Comparison of ENCODE assay signal across 26 cellular contexts in genomic region chr11:72775288-72776110, GRCh38. TPM values are rescaled to one million over a fixed set of nuclear protein-coding genes. Genes with fewer than 3 reads are reported as not detected.
A peak's percentile ranks its signal among the peaks of the same experiment; 100 is the strongest.
DNase-seq lines count a peak whose midpoint lies in the region; ATAC-seq, FAIRE-seq and TF ChIP-seq lines count a peak whose summit lies in the region.
"Had no signal": no experiment of that assay in that cellular context is flagged by ENCODE, and none has a peak within 500 bp of the region (broad histone marks: within the 10 kb centered on the region; RNA-seq: fewer than 3 reads in every experiment).

No MANE protein-coding gene starts in this region.

- no peak for TF ChIP-seq RAD21 in K562 (CRISPR knock-in tag; conservative IDR thresholded peaks at IDR 0.05 in 1 of 2, IDR thresholded peaks at IDR 0.05 in 1 of 2)

- peaks cover 21 to 46% (median 34%) of the 10 kb centered on the region in 3 donors for H3K4me1 Mint-ChIP-seq in CD8-positive, alpha-beta memory T cell
- peaks cover 52% of the 10 kb centered on the region for H3K4me1 Mint-ChIP-seq in progenitor cell of endocrine pancreas (ENCODE audit: low read depth)

- WGBS in K562 (ENCODE audit: insufficient coverage, low coverage, missing lambda C conversion rate): 81% methylated on average over 7 of the region's 7 CpGs
- 87% methylated on average over 4 of the region's 7 CpGs for WGBS in right lobe of liver (ENCODE audit: insufficient coverage, low coverage, low lambda C conversion rate, missing lambda C conversion rate)

- TF ChIP-seq POLR2A in K562 (conservative IDR thresholded peaks at IDR 0.05) (no peak), right lobe of liver (IDR thresholded peaks at IDR 0.05) (no peak)

- ATAC-seq in K562 (no peak), right lobe of liver (no peak)
- ATAC-seq: activated CD8-positive, alpha-beta T cell treated with anti-CD3 and anti-CD28 coated beads for 36 hours; lower lobe of right lung; mucosa of descending colon; psoas muscle had no signal

- H3K27ac ChIP-seq in CD8-positive, alpha-beta memory T cell (ENCODE audit: low read depth, low read length): peak overlapping the region; percentile 79
- H3K27ac ChIP-seq in K562 (ENCODE audit: extremely low read depth, low read depth, low read length) (peak overlapping the region; percentile 94), right lobe of liver (peak overlapping the region; percentile 62 to 80 (median 74))
- H3K27ac ChIP-seq: epithelial cell of prostate, lower lobe of right lung, psoas muscle had no signal

- no peaks in the 10 kb centered on the region for H3K27me3 ChIP-seq in CD8-positive, alpha-beta memory T cell (ENCODE audit: insufficient read depth, low read length, poor library complexity, severe bottlenecking)
- H3K27me3 ChIP-seq in K562 (ENCODE audit: control insufficient read depth in 2 of 2, insufficient read depth in 2 of 2, low read length in 2 of 2): no peaks in the 10 kb centered on the region
- H3K27me3 ChIP-seq in right lobe of liver: no peaks in the 10 kb centered on the region

- peak overlapping the region; percentile 75; the same call in 1 of the 2 replicates for H2AFZ ChIP-seq in K562 (ENCODE audit: low read depth, low read length)

- no peaks in the 10 kb centered on the region for H4K20me1 ChIP-seq in K562 (replicated peaks; ENCODE audit: control insufficient read depth, insufficient read depth, low read length)

- no peak overlapping the region for H3K4me3 ChIP-seq in CD8-positive, alpha-beta memory T cell (ENCODE audit: low read length)
- H3K4me3 ChIP-seq in K562 (no peak overlapping the region), right lobe of liver (no peak overlapping the region)
- H3K4me3 ChIP-seq: lower lobe of right lung, mucosa of descending colon, psoas muscle had no signal

- no peaks in the 10 kb centered on the region for H3K36me3 ChIP-seq in CD8-positive, alpha-beta memory T cell (ENCODE audit: insufficient read depth, low read length)
- peaks cover 6% of the 10 kb centered on the region; the same call in 2 of the 3 replicates for H3K36me3 ChIP-seq in K562 (ENCODE audit: control insufficient read depth, insufficient read depth, low read length)
- peaks cover 0 to 10% (median 0%) of the 10 kb centered on the region in 4 donors for H3K36me3 ChIP-seq in right lobe of liver
- H3K36me3 ChIP-seq: lower lobe of right lung had no signal

- no peaks in the 10 kb centered on the region for H3K9me3 ChIP-seq in CD8-positive, alpha-beta memory T cell (ENCODE audit: low read length)
- H3K9me3 ChIP-seq in K562 (replicated peaks; ENCODE audit: control insufficient read depth, insufficient read depth, low read depth, low read length): no peaks in the 10 kb centered on the region
- H3K9me3 ChIP-seq in right lobe of liver: no peaks in the 10 kb centered on the region
- H3K9me3 ChIP-seq: lower lobe of right lung, mucosa of descending colon, psoas muscle, SK-N-SH had no signal

- CTCF ChIA-PET in CD8-positive, alpha-beta memory T cell (lab: Charles Lee): interaction anchor here (0.7 to 2.1 kb wide), 3 partner anchors 17 to 402 kb away, joined by 3 to 10 read pairs (median 3); no protein-coding TSS in a partner anchor
- CTCF ChIA-PET in K562 (lab: Yijun Ruan, JAX; ENCODE audit: low intra/inter-chr PET ratio): no interaction called here

- H3K4me1 ChIP-seq in CD8-positive, alpha-beta memory T cell (ENCODE audit: insufficient read depth, low read length): peaks cover 6% of the 10 kb centered on the region
- H3K4me1 ChIP-seq in K562 (replicated peaks in 1 of 2; ENCODE audit: control insufficient read depth in 2 of 2, insufficient read depth in 2 of 2, low read length in 2 of 2) (peaks cover 64 to 78% of the 10 kb centered on the region in 2 experiments), right lobe of liver (peaks cover 0 to 73% (median 32%) of the 10 kb centered on the region in 4 donors)

- TF ChIP-seq EP300 in K562 (IDR thresholded peaks at IDR 0.05; ENCODE audit: low read length): no peak

- TF ChIP-seq CTCF in K562 (IDR thresholded peaks at IDR 0.05 in 2 of 3, conservative IDR thresholded peaks at IDR 0.05 in 1 of 3; ENCODE audit: insufficient read depth in 2 of 3, low read depth in 1 of 3, low read length in 3 of 3) (no peak), right lobe of liver (IDR thresholded peaks at IDR 0.05) (no peak), progenitor cell of endocrine pancreas (IDR thresholded peaks at IDR 0.05; ENCODE audit: unreplicated experiment) (no peak)

- peak overlapping the region in 4 of 8 donors; percentile 11 to 90 (median 54) for H3K27ac Mint-ChIP-seq in CD8-positive, alpha-beta memory T cell
- H3K27ac Mint-ChIP-seq in progenitor cell of endocrine pancreas: peak overlapping the region; percentile 65
- H3K27ac Mint-ChIP-seq: activated CD8-positive, alpha-beta T cell treated with anti-CD3 and anti-CD28 coated beads for 36 hours; activated naive CD8-positive, alpha-beta T cell treated with anti-CD3 and anti-CD28 coated beads for 36 hours; stimulated activated naive CD8-positive, alpha-beta T cell treated with anti-CD3 and anti-CD28 coated beads, Interleukin-15, Interleukin-2, amounts not matched to agents 100 ng/mL and 50 ng/mL, for 24 hours had no signal

- H3K4me3 Mint-ChIP-seq in CD8-positive, alpha-beta memory T cell: no peak overlapping the region
- H3K4me3 Mint-ChIP-seq in progenitor cell of endocrine pancreas (ENCODE audit: low read depth): no peak overlapping the region
- H3K4me3 Mint-ChIP-seq: activated CD8-positive, alpha-beta T cell treated with anti-CD3 and anti-CD28 coated beads for 36 hours; activated naive CD8-positive, alpha-beta T cell treated with anti-CD3 and anti-CD28 coated beads for 36 hours; stimulated activated naive CD8-positive, alpha-beta T cell treated with anti-CD3 and anti-CD28 coated beads, Interleukin-15, Interleukin-2, amounts not matched to agents 100 ng/mL and 50 ng/mL, for 24 hours had no signal

- peak; percentile 32 for FAIRE-seq in K562 (lab: Jason Lieb, UNC)
- FAIRE-seq: GM18507, keratinocyte had no signal

- H3K27me3 Mint-ChIP-seq in CD8-positive, alpha-beta memory T cell: no peaks in the 10 kb centered on the region
- no peaks in the 10 kb centered on the region for H3K27me3 Mint-ChIP-seq in progenitor cell of endocrine pancreas
- H3K27me3 Mint-ChIP-seq: activated CD8-positive, alpha-beta T cell treated with anti-CD3 and anti-CD28 coated beads for 36 hours; activated naive CD8-positive, alpha-beta T cell treated with anti-CD3 and anti-CD28 coated beads for 36 hours; stimulated activated naive CD8-positive, alpha-beta T cell treated with anti-CD3 and anti-CD28 coated beads, Interleukin-15, Interleukin-2, amounts not matched to agents 100 ng/mL and 50 ng/mL, for 24 hours had no signal

- H3K9me3 Mint-ChIP-seq in CD8-positive, alpha-beta memory T cell: no peaks in the 10 kb centered on the region
- no peaks in the 10 kb centered on the region for H3K9me3 Mint-ChIP-seq in progenitor cell of endocrine pancreas (ENCODE audit: low read depth)
- H3K9me3 Mint-ChIP-seq: activated CD8-positive, alpha-beta T cell treated with anti-CD3 and anti-CD28 coated beads for 36 hours; activated naive CD8-positive, alpha-beta T cell treated with anti-CD3 and anti-CD28 coated beads for 36 hours; stimulated activated naive CD8-positive, alpha-beta T cell treated with anti-CD3 and anti-CD28 coated beads, Interleukin-15, Interleukin-2, amounts not matched to agents 100 ng/mL and 50 ng/mL, for 24 hours had no signal

- no TSS peak for BruUV-seq in K562 (replicated peaks; lab: Mats Ljungman, UMichigan)

- H3K4me2 ChIP-seq in K562 (ENCODE audit: insufficient read depth, low read length): peak overlapping the region; percentile 80; the same call in 1 of the 2 replicates
- H3K4me2 ChIP-seq: SK-N-SH had no signal

- peaks cover 3% of the 10 kb centered on the region; the same call in 1 of the 3 replicates for H3K79me2 ChIP-seq in K562 (ENCODE audit: control insufficient read depth, insufficient read depth, low read length)

- peaks cover 0 to 7% (median 0%) of the 10 kb centered on the region in 3 donors for H3K36me3 Mint-ChIP-seq in CD8-positive, alpha-beta memory T cell
- peaks cover 6% of the 10 kb centered on the region for H3K36me3 Mint-ChIP-seq in progenitor cell of endocrine pancreas (ENCODE audit: insufficient read depth)
- H3K36me3 Mint-ChIP-seq: activated naive CD8-positive, alpha-beta T cell treated with anti-CD3 and anti-CD28 coated beads for 36 hours had no signal

- DNase-seq in CD8-positive, alpha-beta memory T cell: no peak
- no peak for DNase-seq in K562 (ENCODE audit: extremely low read depth in 1 of 4, low spot score in 3 of 4)
- peak in 1 of 3 donors; percentile 47 for DNase-seq in right lobe of liver
- DNase-seq in progenitor cell of endocrine pancreas (ENCODE audit: low spot score, unreplicated experiment): no peak
- no peak for DNase-seq in RPMI8226
- DNase-seq in D341Med (ENCODE audit: low spot score): no peak
- DNase-seq in OCI-M2 (lab: John Stamatoyannopoulos, UW; ENCODE audit: unreplicated experiment): no peak
- DNase-seq: activated CD8-positive, alpha-beta T cell treated with anti-CD3 and anti-CD28 coated beads for 36 hours; activated effector memory CD4-positive, alpha-beta T cell treated with anti-CD3 and anti-CD28 coated beads, Interleukin-2, amount 50 U/mL, for 16 hours; activated naive CD8-positive, alpha-beta T cell treated with anti-CD3 and anti-CD28 coated beads for 36 hours; cerebellar nuclear complex; COR-L47; GF-D8; HCEC 1CT; lower lobe of right lung; mucosa of descending colon; NCI-H1105 treated with DMSO at 0.1 percent for 48 hours; NCI-H2029 treated with DMSO at 0.1 percent for 48 hours; NCI-H345; psoas muscle; SK-N-SH; T-helper 2 cell had no signal

- peaks cover 7% of the 10 kb centered on the region for H3K9me1 ChIP-seq in K562 (ENCODE audit: control insufficient read depth, insufficient read depth, low read length)

- intact Hi-C loops in K562 (cut with micrococcal nuclease): loop anchor here (1.0 to 5.0 kb wide), 2 partner anchors 18 to 33 kb away; no protein-coding TSS in a partner anchor
- intact Hi-C loops in right lobe of liver (cut with DNase I): loop anchor here in 1 of 2 donors (10.0 kb wide), 1 partner anchor 51 kb away; no protein-coding TSS in a partner anchor

- in situ Hi-C loops in K562 (cut with MboI): no loop called here

- POLR2A ChIA-PET in CD8-positive, alpha-beta memory T cell (lab: Charles Lee): no interaction called here
- POLR2A ChIA-PET in K562 (lab: Yijun Ruan, JAX): interaction anchor here (0.5 to 4.0 kb wide), 15 partner anchors 8 to 100 kb away, joined by 3 to 36 read pairs (median 4); partner anchors contain the start of genes ARAP1 and STARD10

- H3K9ac ChIP-seq in K562 (ENCODE audit: insufficient read depth in 1 of 2, low read depth in 2 of 2, low read length in 2 of 2): peak overlapping the region; percentile 71 to 79; a peak in 3 of 4 replicates
- H3K9ac ChIP-seq: SK-N-SH had no signal

RNA-seq across cellular contexts. Expression of gene STARD10, which starts 18.3 kb away (rescaled TPM):
- 10 to 100 TPM; 13.8 to 15.9 TPM for total RNA-seq in CD8-positive, alpha-beta memory T cell
- polyA plus RNA-seq in CD8-positive, alpha-beta memory T cell: 21.8 TPM
- total RNA-seq in K562 (2011; cell fraction: chromatin; rRNA removed; ENCODE audit: low replicate concordance): 13.4 and 36.4 TPM in 2 replicates
- 36.2 and 45.1 TPM in 2 replicates for total RNA-seq in K562 (2011; cell fraction: nucleolus; rRNA removed)
- 27.5 and 29.2 TPM in 2 replicates for total RNA-seq in K562 (2011; cell fraction: nucleoplasm; rRNA removed)
- 51.1 and 52.9 TPM in 2 replicates for total RNA-seq in K562 (2014; rRNA removed)
- total RNA-seq in K562 (2014; rRNA removed; fragmentation: Illumina TruSeq; extraction: Trizol): 18.1 and 18.3 TPM in 2 replicates
- total RNA-seq in K562 (2015; rRNA removed; fragmentation: Illumina TruSeq; extraction: Trizol): 32.3 and 35.3 TPM in 2 replicates
- total RNA-seq in K562 (2021): 31.9 and 37.5 TPM in 2 replicates
- polyA plus RNA-seq in K562 (2011; rRNA removed): 33.8 and 53.6 TPM in 2 replicates
- 55.3 and 60.0 TPM in 2 replicates for polyA plus RNA-seq in K562 (2011; cell fraction: cytosol; rRNA removed)
- 31.9 and 33.6 TPM in 2 replicates for polyA plus RNA-seq in K562 (2011; cell fraction: nucleus; rRNA removed)
- 40.3 and 41.6 TPM in 2 replicates for polyA plus RNA-seq in K562 (2012)
- polyA plus RNA-seq in K562 (2014; fragmentation: Illumina TruSeq; extraction: Trizol): 43.8 and 49.3 TPM in 2 replicates
- under 1 TPM; 0.15 to 0.51 TPM for polyA plus RNA-seq in K562 (2014; fragmentation: Nextera tagmentation; extraction: Ambion mirVana)
- 37.6 and 47.9 TPM in 2 replicates for polyA plus RNA-seq in K562 (2014; rRNA removed)
- 22.8 and 32.2 TPM in 2 replicates for polyA minus RNA-seq in K562 (2011; rRNA and poly(A)+ RNA removed)
- 25.5 and 30.8 TPM in 2 replicates for polyA minus RNA-seq in K562 (2011; cell fraction: cytosol; rRNA and poly(A)+ RNA removed)
- polyA minus RNA-seq in K562 (2011; cell fraction: nucleus; rRNA and poly(A)+ RNA removed): 7.8 and 15.0 TPM in 2 replicates
- total RNA-seq in right lobe of liver: 100 to 1,000 TPM; 282 to 525 (median 330) TPM
- 212 and 220 TPM in 2 replicates for total RNA-seq in progenitor cell of endocrine pancreas

RNA-seq across cellular contexts. Expression of gene ARAP1, which starts 23.3 kb away (rescaled TPM):
- 10 to 100 TPM; 61.2 to 64.0 TPM for total RNA-seq in CD8-positive, alpha-beta memory T cell
- polyA plus RNA-seq in CD8-positive, alpha-beta memory T cell: 39.8 TPM
- 154 and 336 TPM in 2 replicates for total RNA-seq in K562 (2011; cell fraction: chromatin; rRNA removed; ENCODE audit: low replicate concordance)
- total RNA-seq in K562 (2011; cell fraction: nucleolus; rRNA removed): 191 and 196 TPM in 2 replicates
- total RNA-seq in K562 (2011; cell fraction: nucleoplasm; rRNA removed): 146 and 161 TPM in 2 replicates
- 42.0 and 46.1 TPM in 2 replicates for total RNA-seq in K562 (2014; rRNA removed)
- total RNA-seq in K562 (2014; rRNA removed; fragmentation: Illumina TruSeq; extraction: Trizol): 7.4 and 10.6 TPM in 2 replicates
- total RNA-seq in K562 (2015; rRNA removed; fragmentation: Illumina TruSeq; extraction: Trizol): 24.6 and 26.1 TPM in 2 replicates
- 60.7 and 67.0 TPM in 2 replicates for total RNA-seq in K562 (2021)
- 22.1 and 37.3 TPM in 2 replicates for polyA plus RNA-seq in K562 (2011; rRNA removed)
- 24.6 and 28.2 TPM in 2 replicates for polyA plus RNA-seq in K562 (2011; cell fraction: cytosol; rRNA removed)
- polyA plus RNA-seq in K562 (2011; cell fraction: nucleus; rRNA removed): 196 and 222 TPM in 2 replicates
- 43.7 and 72.2 TPM in 2 replicates for polyA plus RNA-seq in K562 (2012)
- polyA plus RNA-seq in K562 (2014; fragmentation: Illumina TruSeq; extraction: Trizol): 24.6 and 31.8 TPM in 2 replicates
- under 1 TPM; 0.23 to 0.38 TPM for polyA plus RNA-seq in K562 (2014; fragmentation: Nextera tagmentation; extraction: Ambion mirVana)
- 34.1 and 38.4 TPM in 2 replicates for polyA plus RNA-seq in K562 (2014; rRNA removed)
- polyA minus RNA-seq in K562 (2011; rRNA and poly(A)+ RNA removed): 21.7 and 23.5 TPM in 2 replicates
- 35.0 and 48.2 TPM in 2 replicates for polyA minus RNA-seq in K562 (2011; cell fraction: cytosol; rRNA and poly(A)+ RNA removed)
- polyA minus RNA-seq in K562 (2011; cell fraction: nucleus; rRNA and poly(A)+ RNA removed): 50.9 and 51.5 TPM in 2 replicates
- 10 to 100 TPM; 32.9 to 76.7 (median 41.2) TPM for total RNA-seq in right lobe of liver
- 83.4 and 86.7 TPM in 2 replicates for total RNA-seq in progenitor cell of endocrine pancreas

RNA-seq across cellular contexts. Expression of gene ATG16L2, which starts 38.7 kb away (rescaled TPM):
- 10 to 100 TPM; 50.3 to 53.2 TPM for total RNA-seq in CD8-positive, alpha-beta memory T cell
- 18.8 TPM for polyA plus RNA-seq in CD8-positive, alpha-beta memory T cell
- 57.3 and 108 TPM in 2 replicates for total RNA-seq in K562 (2011; cell fraction: chromatin; rRNA removed; ENCODE audit: low replicate concordance)
- 50.4 and 52.2 TPM in 2 replicates for total RNA-seq in K562 (2011; cell fraction: nucleolus; rRNA removed)
- total RNA-seq in K562 (2011; cell fraction: nucleoplasm; rRNA removed): 58.1 and 76.9 TPM in 2 replicates
- 3.4 and 4.3 TPM in 2 replicates for total RNA-seq in K562 (2014; rRNA removed)
- 2.5 and 2.9 TPM in 2 replicates for total RNA-seq in K562 (2014; rRNA removed; fragmentation: Illumina TruSeq; extraction: Trizol)
- total RNA-seq in K562 (2015; rRNA removed; fragmentation: Illumina TruSeq; extraction: Trizol): 4.9 and 6.7 TPM in 2 replicates
- total RNA-seq in K562 (2021): 6.2 and 6.4 TPM in 2 replicates
- 8.4 and 10.6 TPM in 2 replicates for polyA plus RNA-seq in K562 (2011; rRNA removed)
- 5.7 TPM in 2 replicates for polyA plus RNA-seq in K562 (2011; cell fraction: cytosol; rRNA removed)
- 100 and 142 TPM in 2 replicates for polyA plus RNA-seq in K562 (2011; cell fraction: nucleus; rRNA removed)
- polyA plus RNA-seq in K562 (2012): 13.7 and 47.5 TPM in 2 replicates
- polyA plus RNA-seq in K562 (2014; fragmentation: Illumina TruSeq; extraction: Trizol): 6.3 and 6.4 TPM in 2 replicates
- under 1 TPM; 0.18 to 0.59 TPM for polyA plus RNA-seq in K562 (2014; fragmentation: Nextera tagmentation; extraction: Ambion mirVana)
- 11.2 and 12.0 TPM in 2 replicates for polyA plus RNA-seq in K562 (2014; rRNA removed)
- polyA minus RNA-seq in K562 (2011; rRNA and poly(A)+ RNA removed): 4.1 and 4.6 TPM in 2 replicates
- polyA minus RNA-seq in K562 (2011; cell fraction: cytosol; rRNA and poly(A)+ RNA removed): 1.1 and 2.8 TPM in 2 replicates
- 17.1 and 18.2 TPM in 2 replicates for polyA minus RNA-seq in K562 (2011; cell fraction: nucleus; rRNA and poly(A)+ RNA removed)
- total RNA-seq in right lobe of liver: 10 to 100 TPM in 5 of 6 experiments, 1 to 10 TPM in 1; 8.6 to 23.8 (median 15.4) TPM
- 43.8 and 43.9 TPM in 2 replicates for total RNA-seq in progenitor cell of endocrine pancreas
